Comparison of ENCODE assay signal across 9 cellular contexts in the genomic region with DNA sequence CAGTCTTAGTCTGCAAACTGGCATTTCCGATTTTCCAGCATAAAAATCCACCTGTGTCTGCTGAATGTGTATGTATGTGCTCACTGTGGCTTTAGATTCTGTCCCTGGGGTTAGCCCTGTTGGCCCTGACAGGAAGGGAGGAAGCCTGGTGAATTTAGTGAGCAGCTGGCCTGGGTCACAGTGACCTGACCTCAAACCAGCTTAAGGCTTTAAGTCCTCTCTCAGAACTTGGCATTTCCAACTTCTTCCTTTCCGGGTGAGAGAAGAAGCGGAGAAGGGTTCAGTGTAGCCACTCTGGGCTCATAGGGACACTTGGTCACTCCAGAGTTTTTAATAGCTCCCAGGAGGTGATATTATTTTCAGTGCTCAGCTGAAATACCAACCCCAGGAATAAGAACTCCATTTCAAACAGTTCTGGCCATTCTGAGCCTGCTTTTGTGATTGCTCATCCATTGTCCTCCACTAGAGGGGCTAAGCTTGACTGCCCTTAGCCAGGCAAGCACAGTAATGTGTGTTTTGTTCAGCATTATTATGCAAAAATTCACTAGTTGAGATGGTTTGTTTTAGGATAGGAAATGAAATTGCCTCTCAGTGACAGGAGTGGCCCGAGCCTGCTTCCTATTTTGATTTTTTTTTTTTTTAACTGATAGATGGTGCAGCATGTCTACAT. TPM values are rescaled to one million over a fixed set of nuclear protein-coding genes. Genes with fewer than 3 reads are reported as not detected.
DNase-seq lines count a peak whose midpoint lies in the region; ATAC-seq, FAIRE-seq and TF ChIP-seq lines count a peak whose summit lies in the region.
"Had no signal": no experiment of that assay in that cellular context is flagged by ENCODE, and none has a peak within 500 bp of the region (broad histone marks: within the 10 kb centered on the region; RNA-seq: fewer than 3 reads in every experiment).

No MANE protein-coding gene starts in this region.

- H3K4me3 Mint-ChIP-seq in CD8-positive, alpha-beta memory T cell = no peak overlapping the region
- H3K4me3 Mint-ChIP-seq: naive B cell had no signal

- CTCF ChIA-PET in CD8-positive, alpha-beta memory T cell (lab: Charles Lee) = interaction anchor here (1.0 kb wide), 2 partner anchors 44 to 141 kb away, joined by 4 read pairs; no protein-coding TSS in a partner anchor

- peaks cover 34 to 60% (median 49%) of the 10 kb centered on the region in 3 donors for H3K4me1 Mint-ChIP-seq in CD8-positive, alpha-beta memory T cell

- peaks cover 21% of the 10 kb centered on the region for H3K36me3 ChIP-seq in CD8-positive, alpha-beta memory T cell (ENCODE audit: insufficient read depth, low read length)
- H3K36me3 ChIP-seq in Peyer's patch (peaks cover 0 to 27% (median 0%) of the 10 kb centered on the region in 3 donors), pancreas (peaks cover 0 to 20% (median 0%) of the 10 kb centered on the region in 3 donors)

- TF ChIP-seq POLR2A in Peyer's patch (IDR thresholded peaks at IDR 0.05) = no peak
- no peak for TF ChIP-seq POLR2A in GM12892 (IDR thresholded peaks at IDR 0.05; ENCODE audit: low read depth, low read length)

- H3K4me1 ChIP-seq in CD8-positive, alpha-beta memory T cell (ENCODE audit: insufficient read depth, low read length) = no peaks in the 10 kb centered on the region
- H3K4me1 ChIP-seq in Peyer's patch (peaks cover 0 to 21% (median 0%) of the 10 kb centered on the region in 4 donors), pancreas (peaks cover 0 to 7% (median 0%) of the 10 kb centered on the region in 3 donors)

- 82 to 85% methylated on average over 4 of the region's 4 CpGs for WGBS in pancreas, 2 donors

- intact Hi-C loops in pancreas (cut with DNase I) = no loop called here

- FAIRE-seq in pancreas (lab: Jason Lieb, UNC) (no peak), GM12892 (lab: Jason Lieb, UNC) (no peak)

- ATAC-seq in pancreas = no peak

- no peak overlapping the region for H3K27ac ChIP-seq in CD8-positive, alpha-beta memory T cell (ENCODE audit: low read depth, low read length)
- no peak overlapping the region for H3K27ac ChIP-seq in Peyer's patch
- no peak overlapping the region for H3K27ac ChIP-seq in pancreas

- TF ChIP-seq CTCF in Peyer's patch (IDR thresholded peaks at IDR 0.05) (peak in 3 of 6 experiments; percentile 9 to 27 (median 14)), pancreas (IDR thresholded peaks at IDR 0.05) (no peak)

- no peak overlapping the region for H3K4me3 ChIP-seq in CD8-positive, alpha-beta memory T cell (ENCODE audit: low read length)
- H3K4me3 ChIP-seq in Peyer's patch (no peak overlapping the region), pancreas (no peak overlapping the region)

- no peaks in the 10 kb centered on the region for H3K27me3 Mint-ChIP-seq in CD8-positive, alpha-beta memory T cell
- H3K27me3 Mint-ChIP-seq: naive B cell had no signal

- peak overlapping the region; percentile 29 to 94 (median 61) for H3K27ac Mint-ChIP-seq in CD8-positive, alpha-beta memory T cell

- H3K36me3 Mint-ChIP-seq in CD8-positive, alpha-beta memory T cell = peaks cover 3 to 46% (median 16%) of the 10 kb centered on the region in 3 donors

- no peaks in the 10 kb centered on the region for H3K9me3 Mint-ChIP-seq in CD8-positive, alpha-beta memory T cell
- H3K9me3 Mint-ChIP-seq: naive B cell had no signal

- no peaks in the 10 kb centered on the region for H3K27me3 ChIP-seq in CD8-positive, alpha-beta memory T cell (ENCODE audit: insufficient read depth, low read length, poor library complexity, severe bottlenecking)
- H3K27me3 ChIP-seq in Peyer's patch (no peaks in the 10 kb centered on the region), pancreas (no peaks in the 10 kb centered on the region)

- DNase-seq in CD8-positive, alpha-beta memory T cell = no peak
- DNase-seq in HuH-7 (ENCODE audit: low spot score) (peak; percentile 32), amniotic epithelial cell (ENCODE audit: low read depth) (peak; percentile 50), kidney tubule cell (ENCODE audit: low spot score) (peak; percentile 73), Peyer's patch (no peak), NCI-H1092 (lab: John Stamatoyannopoulos, UW) (no peak), pancreas (no peak), GM12892 (ENCODE audit: insufficient read length) (no peak)
- DNase-seq: naive B cell had no signal

- POLR2A ChIA-PET in CD8-positive, alpha-beta memory T cell (lab: Charles Lee) = no interaction called here

- no peaks in the 10 kb centered on the region for H3K9me3 ChIP-seq in CD8-positive, alpha-beta memory T cell (ENCODE audit: low read length)
- H3K9me3 ChIP-seq in Peyer's patch (no peaks in the 10 kb centered on the region), pancreas (no peaks in the 10 kb centered on the region)

RNA-seq across cellular contexts. Expression of a gene that starts 2.5 kb away (rescaled TPM):
- under 1 TPM; 0.18 to 0.24 TPM for total RNA-seq in CD8-positive, alpha-beta memory T cell
- not detected for polyA plus RNA-seq in CD8-positive, alpha-beta memory T cell
- 10 to 100 TPM in 1 of 4 donors, 1 to 10 TPM in 3; 3.3 to 12.0 (median 7.8) TPM for total RNA-seq in Peyer's patch
- 10 to 100 TPM in 3 of 6 donors, 1 to 10 TPM in 3; 3.7 to 39.2 (median 11.0) TPM for total RNA-seq in pancreas
- polyA plus RNA-seq in pancreas = 10 to 100 TPM in 1 of 2 donors, 1 to 10 TPM in 1; 9.1 to 11.3 TPM
- polyA plus RNA-seq in GM12892 (2012; ENCODE audit: missing spikeins) = not detected

RNA-seq across cellular contexts. Expression of a gene that starts 47.6 kb away (rescaled TPM):
- total RNA-seq in CD8-positive, alpha-beta memory T cell = 10 to 100 TPM; 80.9 to 81.2 TPM
- 19.4 TPM for polyA plus RNA-seq in CD8-positive, alpha-beta memory T cell
- total RNA-seq in Peyer's patch (10 to 100 TPM; 34.7 to 51.2 (median 42.1) TPM), pancreas (10 to 100 TPM; 27.9 to 42.1 (median 30.4) TPM)
- polyA plus RNA-seq in pancreas = 10 to 100 TPM in 1 of 2 donors, 1 to 10 TPM in 1; 6.8 to 16.5 TPM
- polyA plus RNA-seq in GM12892 (2012; ENCODE audit: missing spikeins) = 10.5 TPM

Comparison
In these comparisons a context has a peak if more than half of its experiments do, and no peak if none do; other contexts are left out.
1. DNase-seq: peak in HuH-7 (single experiment), amniotic epithelial cell (single experiment) and kidney tubule cell (single experiment); none in CD8-positive, alpha-beta memory T cell (0 of 5), Peyer's patch (0 of 3), NCI-H1092 (single experiment), pancreas (0 of 6) and GM12892 (single experiment).